20 cellular contexts compared by ENCODE assay signal in the genomic region with DNA sequence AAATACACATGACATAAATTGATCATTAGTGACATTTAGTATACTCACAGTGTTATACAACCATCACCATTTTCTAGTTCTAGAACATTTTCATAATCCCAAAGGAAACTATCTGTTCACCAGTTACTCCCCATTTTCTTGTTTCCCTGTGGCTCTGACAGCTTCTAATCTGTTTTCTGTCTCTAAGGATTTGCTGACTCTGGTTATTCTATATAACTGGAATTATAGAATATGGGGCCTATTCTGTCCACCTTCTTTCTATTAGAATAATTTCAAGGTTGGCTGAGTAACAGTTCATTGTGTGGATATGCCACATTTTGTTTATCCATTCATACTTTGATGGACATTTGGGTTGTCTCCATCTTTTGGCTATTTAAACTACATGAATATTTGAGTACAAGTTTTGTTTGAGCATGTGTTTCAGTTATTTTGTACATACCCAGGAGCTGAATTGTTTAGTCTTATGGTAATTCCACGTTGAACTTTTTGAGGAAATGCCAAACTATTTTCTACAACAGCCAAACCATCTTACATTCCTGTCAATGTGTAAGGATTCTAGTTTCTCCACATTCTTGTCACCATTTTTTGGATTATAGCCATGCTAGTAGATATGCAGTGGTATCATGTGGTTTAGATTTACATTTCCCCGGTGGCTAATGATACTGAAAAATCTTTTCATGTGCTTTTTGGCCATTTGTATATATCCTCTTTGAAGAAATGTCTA. TPM values are rescaled to one million over a fixed set of nuclear protein-coding genes. Genes with fewer than 3 reads are reported as not detected.
DNase-seq lines count a peak whose midpoint lies in the region; TF ChIP-seq lines count a peak whose summit lies in the region.
"Had no signal": no experiment of that assay in that cellular context is flagged by ENCODE, and none has a peak within 500 bp of the region (broad histone marks: within the 10 kb centered on the region; RNA-seq: fewer than 3 reads in every experiment).

No MANE protein-coding gene starts in this region.

- in situ Hi-C loops in HAP-1 (cut with MboI; ENCODE audit: low sequenced_read_pairs): no loop called here

- POLR2A ChIA-PET in BJ (lab: Charles Lee): no interaction called here

- H3K27me3 ChIP-seq in BJ (ENCODE audit: control insufficient read depth, insufficient read depth, low read length) (no peaks in the 10 kb centered on the region), HAP-1 (ENCODE audit: low read depth) (no peaks in the 10 kb centered on the region)
- H3K27me3 ChIP-seq: ascending aorta, colonic mucosa, vagina had no signal

- H3K4me1 ChIP-seq in HAP-1: no peaks in the 10 kb centered on the region
- H3K4me1 ChIP-seq: ascending aorta, colonic mucosa, vagina had no signal

- no peaks in the 10 kb centered on the region for H3K9me3 ChIP-seq in HAP-1
- H3K9me3 ChIP-seq: colonic mucosa, vagina had no signal

- CTCF ChIA-PET in BJ (lab: Yijun Ruan, JAX): interaction anchor here (1.3 kb wide), 1 partner anchor 20 kb away, joined by 8 read pairs; a partner anchor contains a TSS

- DNase-seq in BJ (ENCODE audit: low read depth): peak; percentile 11
- peak; percentile 2 for DNase-seq in NCI-H1048 (lab: John Stamatoyannopoulos, UW)
- peak; percentile 89 for DNase-seq in choroid plexus epithelial cell (ENCODE audit: low read depth)
- peak; percentile 33 for DNase-seq in renal cortical epithelial cell (ENCODE audit: low read depth)
- no peak for DNase-seq in HAP-1 (ENCODE audit: low spot score in 2 of 2)
- DNase-seq in NCI-H146 treated with DMSO at 0.1 percent for 48 hours (lab: John Stamatoyannopoulos, UW; ENCODE audit: unreplicated experiment): no peak
- no peak for DNase-seq in activated CD8-positive, alpha-beta memory T cell treated with anti-CD3 and anti-CD28 coated beads, Interleukin-2, amount 50 U/mL, for 4 hours
- DNase-seq in globus pallidus (ENCODE audit: low spot score): no peak
- DNase-seq: activated CD4-positive, alpha-beta T cell treated with anti-CD3 and anti-CD28 coated beads, Interleukin-2, amount 50 U/mL, for 48 hours; activated naive CD4-positive, alpha-beta T cell treated with anti-CD3 and anti-CD28 coated beads, Interleukin-2, amount 10 ng/mL, durations not matched to agents 7 days and 5 days; activated T-cell treated with anti-CD3 and anti-CD28 coated beads, Interleukin-2, amount 50 U/mL, for 1 hour; AML-193; colonic mucosa; DMS79 treated with DMSO at 0.1 percent for 48 hours; NCI-H1436 treated with DMSO at 0.1 percent for 48 hours; NCI-H2171 treated with DMSO at 0.1 percent for 48 hours; substantia nigra; T-helper 2 cell had no signal

- no peak for TF ChIP-seq CTCF in BJ (IDR thresholded peaks at IDR 0.05; ENCODE audit: insufficient read depth, low read depth, low read length)
- no peak for TF ChIP-seq CTCF in choroid plexus epithelial cell (conservative IDR thresholded peaks at IDR 0.05; ENCODE audit: low read depth, low read length)

- H3K36me3 ChIP-seq in BJ (ENCODE audit: control insufficient read depth, insufficient read depth, low read length): no peaks in the 10 kb centered on the region
- no peaks in the 10 kb centered on the region for H3K36me3 ChIP-seq in HAP-1 (replicated peaks)
- H3K36me3 ChIP-seq: colonic mucosa had no signal

- H3K4me3 ChIP-seq in BJ (ENCODE audit: low read depth, low read length) (no peak overlapping the region), choroid plexus epithelial cell (ENCODE audit: low read depth, low read length) (no peak overlapping the region), HAP-1 (no peak overlapping the region)
- H3K4me3 ChIP-seq: ascending aorta, colonic mucosa, vagina had no signal

RNA-seq across cellular contexts. Expression of a gene that starts 20.5 kb away (rescaled TPM):
- polyA plus RNA-seq in BJ (2011; rRNA removed): 2.2 and 3.3 TPM in 2 replicates
- polyA minus RNA-seq in BJ (2011; rRNA and poly(A)+ RNA removed): 4.3 and 5.4 TPM in 2 replicates
- total RNA-seq in renal cortical epithelial cell: 5.4 and 7.0 TPM in 2 replicates

RNA-seq across cellular contexts. Expression of a gene that starts 20.6 kb away (rescaled TPM):
- polyA plus RNA-seq in BJ (2011; rRNA removed): 275 and 287 TPM in 2 replicates
- polyA minus RNA-seq in BJ (2011; rRNA and poly(A)+ RNA removed): 95.6 and 148 TPM in 2 replicates
- total RNA-seq in renal cortical epithelial cell: 167 and 250 TPM in 2 replicates

Comparison
In these comparisons a context has a peak if more than half of its experiments do, and no peak if none do; other contexts are left out.
1. DNase-seq: peak in BJ (single experiment), NCI-H1048 (single experiment), choroid plexus epithelial cell (single experiment) and renal cortical epithelial cell (single experiment); none in HAP-1 (0 of 2), NCI-H146 treated with DMSO at 0.1 percent for 48 hours (single experiment), activated CD8-positive, alpha-beta memory T cell treated with anti-CD3 and anti-CD28 coated beads, Interleukin-2, amount 50 U/mL, for 4 hours (single experiment) and globus pallidus (single experiment).